10 cellular contexts compared by ENCODE assay signal in the genomic region with DNA sequence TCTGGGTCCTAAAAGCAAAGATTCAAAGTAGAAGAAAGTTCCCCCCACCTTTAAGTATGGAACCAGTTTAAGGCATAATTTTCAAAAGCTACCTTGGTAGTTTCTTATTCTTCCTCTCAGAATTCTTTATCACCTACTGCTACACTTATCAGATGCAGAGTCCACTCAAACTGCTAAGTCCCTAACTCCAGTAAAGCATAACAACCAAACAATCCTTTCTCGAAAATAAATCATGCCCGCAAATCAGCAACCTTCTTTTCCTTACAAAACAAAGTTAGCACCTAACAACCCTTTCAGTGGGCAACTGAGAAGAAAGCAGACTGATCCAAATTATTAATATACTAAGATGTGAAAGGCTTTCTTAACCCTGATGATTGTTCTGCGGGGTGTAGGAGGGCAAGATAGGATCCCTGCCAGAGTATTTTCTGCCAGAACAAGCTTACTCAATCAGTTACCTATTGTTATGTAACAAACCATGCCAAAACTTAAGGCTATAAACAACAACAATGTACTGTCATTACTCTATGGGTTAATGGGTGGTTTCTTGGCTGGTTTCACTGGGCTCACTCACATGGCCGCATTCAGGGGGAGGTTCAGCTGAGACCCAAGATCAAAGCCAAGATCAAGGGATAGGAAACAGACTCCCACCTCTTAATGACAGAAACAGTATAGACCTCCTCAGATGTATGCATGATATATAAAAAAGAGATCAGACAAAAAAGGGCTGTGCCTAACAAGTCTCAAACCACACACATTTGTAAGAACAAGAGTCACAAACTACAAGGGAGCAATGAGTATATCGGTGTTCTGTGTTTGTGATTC. TPM values are rescaled to one million over a fixed set of nuclear protein-coding genes. Genes with fewer than 3 reads are reported as not detected.
DNase-seq lines count a peak whose midpoint lies in the region; ATAC-seq and TF ChIP-seq lines count a peak whose summit lies in the region.
"Had no signal": no experiment of that assay in that cellular context is flagged by ENCODE, and none has a peak within 500 bp of the region (broad histone marks: within the 10 kb centered on the region; RNA-seq: fewer than 3 reads in every experiment).

No MANE protein-coding gene starts in this region.

- no peak overlapping the region for H3K27ac Mint-ChIP-seq in activated CD8-positive, alpha-beta T cell treated with anti-CD3 and anti-CD28 coated beads for 36 hours

- DNase-seq in cardiac muscle cell (ENCODE audit: low read depth in 1 of 2, low spot score in 1 of 2) (no peak), Right ventricle myocardium inferior (ENCODE audit: missing footprints) (no peak), left kidney (ENCODE audit: low read depth, low spot score) (peak; percentile 70), upper lobe of right lung (no peak), brain microvascular endothelial cell (no peak), germinal center (ENCODE audit: low spot score) (no peak), NCI-H146 (lab: John Stamatoyannopoulos, UW) (no peak)
- DNase-seq in activated CD8-positive, alpha-beta T cell treated with anti-CD3 and anti-CD28 coated beads for 36 hours = peak; percentile 54
- DNase-seq: NCI-H446 had no signal

- H3K9me3 ChIP-seq in cardiac muscle cell (ENCODE audit: low read depth) = no peaks in the 10 kb centered on the region
- H3K9me3 ChIP-seq in upper lobe of right lung = no peaks in the 10 kb centered on the region

- H3K4me3 Mint-ChIP-seq in activated CD8-positive, alpha-beta T cell treated with anti-CD3 and anti-CD28 coated beads for 36 hours = no peak overlapping the region

- peaks cover 61% of the 10 kb centered on the region for H3K4me1 Mint-ChIP-seq in activated CD8-positive, alpha-beta T cell treated with anti-CD3 and anti-CD28 coated beads for 36 hours (ENCODE audit: low read depth)

- H3K27ac ChIP-seq in cardiac muscle cell (peak overlapping the region; percentile 51), upper lobe of right lung (peak overlapping the region; percentile 33), brain microvascular endothelial cell (no peak overlapping the region)
- H3K27ac ChIP-seq: hepatocyte had no signal

- H3K27me3 Mint-ChIP-seq in activated CD8-positive, alpha-beta T cell treated with anti-CD3 and anti-CD28 coated beads for 36 hours = no peaks in the 10 kb centered on the region

- H3K4me3 ChIP-seq in cardiac muscle cell (no peak overlapping the region), upper lobe of right lung (no peak overlapping the region), brain microvascular endothelial cell (ENCODE audit: low read depth, low read length) (no peak overlapping the region)
- H3K4me3 ChIP-seq: hepatocyte had no signal

- H3K9me3 Mint-ChIP-seq in activated CD8-positive, alpha-beta T cell treated with anti-CD3 and anti-CD28 coated beads for 36 hours = peaks cover 3% of the 10 kb centered on the region

- in situ Hi-C loops in brain microvascular endothelial cell (cut with HindIII; ENCODE audit: low pct_ligation_motif_present, low sequenced_read_pairs) = no loop called here

- H3K27me3 ChIP-seq in cardiac muscle cell = no peaks in the 10 kb centered on the region
- H3K27me3 ChIP-seq in upper lobe of right lung = no peaks in the 10 kb centered on the region
- no peaks in the 10 kb centered on the region for H3K27me3 ChIP-seq in brain microvascular endothelial cell (replicated peaks)
- H3K27me3 ChIP-seq: hepatocyte had no signal

- CTCF ChIA-PET in activated CD8-positive, alpha-beta T cell treated with anti-CD3 and anti-CD28 coated beads for 36 hours (lab: Charles Lee) = interaction anchor here (0.6 to 5.0 kb wide), 16 partner anchors 9 to 238 kb away, joined by 3 to 66 read pairs (median 4); a partner anchor contains a TSS

- ATAC-seq in Right ventricle myocardium inferior (no peak), upper lobe of right lung (no peak)
- peak; percentile 84 for ATAC-seq in activated CD8-positive, alpha-beta T cell treated with anti-CD3 and anti-CD28 coated beads for 36 hours

- POLR2A ChIA-PET in activated CD8-positive, alpha-beta T cell treated with anti-CD3 and anti-CD28 coated beads for 36 hours (lab: Charles Lee) = interaction anchor here (0.7 to 4.5 kb wide), 7 partner anchors 12 to 44 kb away, joined by 3 to 21 read pairs (median 4); a partner anchor contains a TSS

- TF ChIP-seq CTCF in cardiac muscle cell (IDR thresholded peaks at IDR 0.05; ENCODE audit: low read depth, low read length) (no peak), upper lobe of right lung (IDR thresholded peaks at IDR 0.05) (no peak), brain microvascular endothelial cell (IDR thresholded peaks at IDR 0.05; ENCODE audit: low read depth, low read length, missing control alignments) (no peak)
- TF ChIP-seq CTCF in activated CD8-positive, alpha-beta T cell treated with anti-CD3 and anti-CD28 coated beads for 36 hours (IDR thresholded peaks at IDR 0.05) = no peak

- H3K36me3 Mint-ChIP-seq in activated CD8-positive, alpha-beta T cell treated with anti-CD3 and anti-CD28 coated beads for 36 hours (ENCODE audit: low read depth) = peaks cover 24% of the 10 kb centered on the region

- H3K4me1 ChIP-seq in cardiac muscle cell (ENCODE audit: low read depth) (peaks cover 12% of the 10 kb centered on the region), upper lobe of right lung (peaks cover 16% of the 10 kb centered on the region)

- intact Hi-C loops in Right ventricle myocardium inferior (cut with DNase I) = loop anchor here (2.0 to 10.0 kb wide), 2 partner anchors 42 to 170 kb away; a partner anchor contains a TSS
- intact Hi-C loops in activated CD8-positive, alpha-beta T cell treated with anti-CD3 and anti-CD28 coated beads for 36 hours (cut with micrococcal nuclease) = no loop called here
- intact Hi-C loops in upper lobe of right lung (cut with DNase I) = no loop called here

- no peaks in the 10 kb centered on the region for H3K36me3 ChIP-seq in cardiac muscle cell
- H3K36me3 ChIP-seq in upper lobe of right lung = no peaks in the 10 kb centered on the region
- no peaks in the 10 kb centered on the region for H3K36me3 ChIP-seq in brain microvascular endothelial cell (replicated peaks)

RNA-seq across cellular contexts. Expression of a gene that starts 42.0 kb away (rescaled TPM):
- total RNA-seq in cardiac muscle cell (15.8 and 22.2 TPM in 2 replicates), Right ventricle myocardium inferior (16.2 TPM), upper lobe of right lung (55.7 TPM)
- polyA plus RNA-seq in cardiac muscle cell = 11.0 and 14.5 TPM in 2 replicates
- 10 to 100 TPM; 34.8 to 35.8 TPM for total RNA-seq in activated CD8-positive, alpha-beta T cell treated with anti-CD3 and anti-CD28 coated beads for 36 hours

Comparison
In these comparisons a context has a peak if more than half of its experiments do, and no peak if none do; other contexts are left out.
1. DNase-seq: peak in activated CD8-positive, alpha-beta T cell treated with anti-CD3 and anti-CD28 coated beads for 36 hours (single experiment) and left kidney (single experiment); none in cardiac muscle cell (0 of 2), Right ventricle myocardium inferior (single experiment), upper lobe of right lung (single experiment), brain microvascular endothelial cell (single experiment), germinal center (single experiment) and NCI-H146 (single experiment).